In genomic region chr19:13503570-13504235, GRCh38 we compare ENCODE assay signal across 15 cellular contexts. TPM values are rescaled to one million over a fixed set of nuclear protein-coding genes. Genes with fewer than 3 reads are reported as not detected.
DNase-seq lines count a peak whose midpoint lies in the region; ATAC-seq, FAIRE-seq and TF ChIP-seq lines count a peak whose summit lies in the region.
"Had no signal": no experiment of that assay in that cellular context is flagged by ENCODE, and none has a peak within 500 bp of the region (broad histone marks: within the 10 kb centered on the region; RNA-seq: fewer than 3 reads in every experiment).

No MANE protein-coding gene starts in this region.

- H3K14ac ChIP-seq in H1 (ENCODE audit: insufficient read length) (no peak overlapping the region), neuronal stem cell (ENCODE audit: low read length) (no peak overlapping the region)

- no peak overlapping the region for H2AK5ac ChIP-seq in H1 (ENCODE audit: low read depth, low read length)
- no peak overlapping the region for H2AK5ac ChIP-seq in neuronal stem cell (ENCODE audit: low read depth, low read length)

- FAIRE-seq in H1 (lab: Jason Lieb, UNC) = no peak
- FAIRE-seq: D721Med had no signal

- peaks cover 41% of the 10 kb centered on the region for H3K4me1 Mint-ChIP-seq in WTC11

- H3K4ac ChIP-seq in H1 (replicated peaks; ENCODE audit: insufficient read length, low read depth, low read length) (no peak overlapping the region), neuronal stem cell (ENCODE audit: low read length) (no peak overlapping the region)

- H3K9me3 Mint-ChIP-seq in WTC11 = no peaks in the 10 kb centered on the region

- no peak overlapping the region for H3K23ac ChIP-seq in H1 (ENCODE audit: insufficient read length)
- no peak overlapping the region for H3K23ac ChIP-seq in neuronal stem cell (ENCODE audit: low read depth, low read length, poor library complexity)

- H2BK12ac ChIP-seq in H1 (ENCODE audit: low read depth, low read length) = no peak overlapping the region
- H2BK12ac ChIP-seq in neuronal stem cell (ENCODE audit: low read length) = no peak overlapping the region

- H3K23me2 ChIP-seq in H1 (ENCODE audit: low read depth, low read length) = peaks cover 8% of the 10 kb centered on the region

- no peak for TF ChIP-seq RAD21 in H1 (IDR thresholded peaks at IDR 0.05 in 1 of 2, conservative IDR thresholded peaks at IDR 0.05 in 1 of 2; ENCODE audit: low read depth in 2 of 2, low read length in 2 of 2)

- H3K27ac Mint-ChIP-seq in WTC11 = no peak overlapping the region
- H3K27ac Mint-ChIP-seq: CD4-positive, alpha-beta memory T cell; HFFc6 had no signal

- ATAC-seq in WTC11 (no peak), GM19324 (IDR thresholded peaks at IDR 0.05; ENCODE audit: low FRiP score, unreplicated experiment) (no peak)

- H3K4me3 Mint-ChIP-seq in WTC11 = peak overlapping the region; percentile 87

- H3K18ac ChIP-seq in H1 (ENCODE audit: extremely low read depth, low read length) = no peak overlapping the region
- H3K18ac ChIP-seq in neuronal stem cell (ENCODE audit: low read length) = no peak overlapping the region

- no peak overlapping the region for H3K56ac ChIP-seq in H1 (replicated peaks; ENCODE audit: insufficient read length, low read depth, low read length)

- peaks cover 0 to 8% (median 0%) of the 10 kb centered on the region in 11 experiments; a peak in 3 of 22 replicates for H4K20me1 ChIP-seq in BLaER1 treated with 17β-estradiol and CSF1 and Interleukin-3, amounts not matched to agents 10 nM and 100 nM
- H4K20me1 ChIP-seq in H1 (replicated peaks in 1 of 2; ENCODE audit: control insufficient read depth in 1 of 2, insufficient read depth in 2 of 2, low read length in 2 of 2) = peaks cover 0 to 2% of the 10 kb centered on the region in 2 experiments

- no peak for DNase-seq in WTC11 (ENCODE audit: low spot score)
- DNase-seq in H1 (ENCODE audit: low read depth in 1 of 2, low spot score in 2 of 2) = no peak
- no peak for DNase-seq in neuronal stem cell (ENCODE audit: low spot score)
- no peak for DNase-seq in SHP77 (lab: John Stamatoyannopoulos, UW)
- DNase-seq in NOMO-1 treated with dmso at 0.1 percent for 144 hours (lab: John Stamatoyannopoulos, UW; ENCODE audit: unreplicated experiment) = no peak
- DNase-seq: ACHN; CD4-positive, alpha-beta memory T cell; DMS153; HCEC 1CT; HFFc6 had no signal

- no peak overlapping the region for H2BK5ac ChIP-seq in H1 (ENCODE audit: low read depth, low read length)
- no peak overlapping the region for H2BK5ac ChIP-seq in neuronal stem cell (ENCODE audit: low read length)

- H2BK20ac ChIP-seq in H1 (ENCODE audit: low read length) = no peak overlapping the region

- H3K27me3 ChIP-seq in BLaER1 treated with 17β-estradiol and CSF1 and Interleukin-3, amounts not matched to agents 10 nM and 100 nM = peaks cover 47 to 59% (median 51%) of the 10 kb centered on the region in 11 experiments
- peaks cover 0 to 5% (median 0%) of the 10 kb centered on the region in 4 experiments; a peak in 3 of 7 replicates for H3K27me3 ChIP-seq in H1 (replicated peaks in 1 of 4; ENCODE audit: control insufficient read depth in 3 of 4, extremely low read depth in 1 of 4, insufficient read depth in 3 of 4, low read length in 3 of 4)
- peaks cover 0 to 63% (median 0%) of the 10 kb centered on the region in 3 experiments for H3K27me3 ChIP-seq in neuronal stem cell (ENCODE audit: control insufficient read depth in 3 of 3, insufficient read depth in 3 of 3, low read depth in 1 of 3, low read length in 3 of 3)

- peaks cover 24% of the 10 kb centered on the region for H3K36me3 Mint-ChIP-seq in WTC11
- H3K36me3 Mint-ChIP-seq: CD4-positive, alpha-beta memory T cell had no signal

- peaks cover 17% of the 10 kb centered on the region for H3K27me3 Mint-ChIP-seq in WTC11 (ENCODE audit: low read depth)

- no peak for TF ChIP-seq EP300 in H1 (IDR thresholded peaks at IDR 0.05; ENCODE audit: borderline replicate concordance in 1 of 2, low read depth in 2 of 2, low read length in 2 of 2)

- no peak overlapping the region for H4K91ac ChIP-seq in H1 (replicated peaks; ENCODE audit: insufficient read length, low read length)
- no peak overlapping the region for H4K91ac ChIP-seq in neuronal stem cell (ENCODE audit: low read depth, low read length, poor library complexity)

- H3K27ac ChIP-seq in BLaER1 treated with 17β-estradiol and CSF1 and Interleukin-3, amounts not matched to agents 10 nM and 100 nM = no peak overlapping the region
- H3K27ac ChIP-seq in H1 (ENCODE audit: low read depth, low read length) (no peak overlapping the region), neuronal stem cell (replicated peaks; ENCODE audit: low read length) (no peak overlapping the region)
- H3K27ac ChIP-seq: C4-2B, KMS-11 had no signal

- H2BK120ac ChIP-seq in H1 (replicated peaks; ENCODE audit: low read depth, low read length) (no peak overlapping the region), neuronal stem cell (ENCODE audit: low read depth, low read length) (no peak overlapping the region)

- H4K8ac ChIP-seq in H1 (ENCODE audit: extremely low read depth, insufficient read depth, low read length) = no peak overlapping the region
- no peak overlapping the region for H4K8ac ChIP-seq in neuronal stem cell (ENCODE audit: low read depth, low read length)

- TF ChIP-seq CTCF in WTC11 (IDR thresholded peaks at IDR 0.05) = no peak
- TF ChIP-seq CTCF in H1 (IDR thresholded peaks at IDR 0.05; ENCODE audit: control extremely low read depth in 1 of 3, insufficient read depth in 1 of 3, low read depth in 1 of 3, low read length in 3 of 3) = no peak

- H3K4me1 ChIP-seq in BLaER1 treated with 17β-estradiol and CSF1 and Interleukin-3, amounts not matched to agents 10 nM and 100 nM = peaks cover 0 to 33% (median 18%) of the 10 kb centered on the region in 10 experiments; a peak in 14 of 20 replicates
- H3K4me1 ChIP-seq in H1 (replicated peaks in 1 of 4; ENCODE audit: control insufficient read depth in 3 of 4, insufficient read depth in 4 of 4, low read length in 3 of 4) (peaks cover 0 to 7% (median 3%) of the 10 kb centered on the region in 4 experiments; a peak in 6 of 7 replicates), neuronal stem cell (ENCODE audit: control insufficient read depth in 2 of 2, insufficient read depth in 1 of 2, low read depth in 1 of 2, low read length in 2 of 2) (peaks cover 0 to 11% of the 10 kb centered on the region in 2 donors)

- H3K79me2 ChIP-seq in H1 (ENCODE audit: control insufficient read depth in 1 of 2, insufficient read depth in 2 of 2, low read length in 2 of 2) = peaks cover 0 to 25% of the 10 kb centered on the region in 2 experiments; a peak in 1 of 4 replicates

- no peak overlapping the region for H3K4me3 ChIP-seq in BLaER1 treated with 17β-estradiol and CSF1 and Interleukin-3, amounts not matched to agents 10 nM and 100 nM
- H3K4me3 ChIP-seq in H1 (ENCODE audit: extremely low read depth in 1 of 4, insufficient read depth in 2 of 4, low read depth in 3 of 4, low read length in 4 of 4) = peak overlapping the region in 1 of 4 experiments; percentile 99; a peak in 2 of 8 replicates
- no peak overlapping the region for H3K4me3 ChIP-seq in neuronal stem cell (ENCODE audit: low read length in 2 of 2)

- no peak overlapping the region for H3K9ac ChIP-seq in BLaER1 treated with 17β-estradiol and CSF1 and Interleukin-3, amounts not matched to agents 10 nM and 100 nM
- no peak overlapping the region for H3K9ac ChIP-seq in H1 (replicated peaks in 1 of 4; ENCODE audit: extremely low read depth in 1 of 4, low read depth in 3 of 4, low read length in 3 of 4)
- H3K9ac ChIP-seq in neuronal stem cell (ENCODE audit: low read depth, low read length, poor library complexity) = no peak overlapping the region
- H3K9ac ChIP-seq: KMS-11 had no signal

- H3K4me2 ChIP-seq in BLaER1 treated with 17β-estradiol and CSF1 and Interleukin-3, amounts not matched to agents 10 nM and 100 nM = peak overlapping the region in 6 of 11 experiments; percentile 47 to 76 (median 66); a peak in 10 of 22 replicates
- peak overlapping the region; percentile 84 to 93; a peak in 3 of 4 replicates for H3K4me2 ChIP-seq in H1 (ENCODE audit: insufficient read depth in 1 of 2, low read depth in 2 of 2, low read length in 2 of 2)
- H3K4me2 ChIP-seq in neuronal stem cell (ENCODE audit: insufficient read depth, low read length, poor library complexity, severe bottlenecking) = peak overlapping the region; percentile 13
- H3K4me2 ChIP-seq: KMS-11 had no signal

- H3K36me3 ChIP-seq in BLaER1 treated with 17β-estradiol and CSF1 and Interleukin-3, amounts not matched to agents 10 nM and 100 nM = no peaks in the 10 kb centered on the region
- H3K36me3 ChIP-seq in H1 (ENCODE audit: control insufficient read depth in 2 of 4, insufficient read depth in 4 of 4, low read length in 3 of 4) (peaks cover 0 to 7% (median 3%) of the 10 kb centered on the region in 4 experiments; a peak in 4 of 8 replicates), neuronal stem cell (replicated peaks in 1 of 2; ENCODE audit: control insufficient read depth in 2 of 2, insufficient read depth in 2 of 2, low read length in 2 of 2) (peaks cover 0 to 3% of the 10 kb centered on the region in 2 donors)

- CTCF ChIA-PET in WTC11 (lab: Charles Lee) (interaction anchor here (0.9 kb wide), 1 partner anchor 23 kb away, joined by 3 read pairs; no protein-coding TSS in a partner anchor), H1 (lab: Charles Lee; ENCODE audit: partially characterized antibody) (interaction anchor here (0.6 kb wide), 1 partner anchor 35 kb away, joined by 3 read pairs; no protein-coding TSS in a partner anchor)

- H2AFZ ChIP-seq in H1 (ENCODE audit: low read length) = no peak overlapping the region
- H2AFZ ChIP-seq in neuronal stem cell (ENCODE audit: low read length) = no peak overlapping the region

- H3K9me3 ChIP-seq in BLaER1 treated with 17β-estradiol and CSF1 and Interleukin-3, amounts not matched to agents 10 nM and 100 nM (replicated peaks in 1 of 11) = no peaks in the 10 kb centered on the region
- H3K9me3 ChIP-seq in H1 (ENCODE audit: insufficient read depth in 2 of 2, low read depth in 1 of 2, low read length in 1 of 2) = no peaks in the 10 kb centered on the region
- H3K9me3 ChIP-seq in neuronal stem cell (replicated peaks in 1 of 2; ENCODE audit: control insufficient read depth in 2 of 2, insufficient read depth in 1 of 2, low read depth in 1 of 2, low read length in 2 of 2) = no peaks in the 10 kb centered on the region

- no peak for TF ChIP-seq POLR2A in H1 (IDR thresholded peaks at IDR 0.05; ENCODE audit: control extremely low read depth in 1 of 2, low read depth in 2 of 2, low read length in 2 of 2)

- WGBS in H1 (ENCODE audit: extremely low coverage in 1 of 2, insufficient coverage in 1 of 2, insufficient read length in 1 of 2, insufficient replicate concordance in 2 of 2, low coverage in 1 of 2, low lambda C conversion rate in 2 of 2, missing lambda C conversion rate in 1 of 2), 2 experiments = 78% methylated on average over 12 of the region's 12 CpGs; no CpG with 5 or more reads in 1 of the 2 experiments
- WGBS in neuronal stem cell (ENCODE audit: extremely low coverage in 2 of 2, insufficient read length in 2 of 2, insufficient replicate concordance in 1 of 2), 2 donors = no CpG with 5 or more reads among the region's 12 CpGs

- H3K79me1 ChIP-seq in H1 (ENCODE audit: low read depth, low read length) (no peaks in the 10 kb centered on the region; the same call in 1 of the 2 replicates), neuronal stem cell (ENCODE audit: low read depth, low read length) (peaks cover 1% of the 10 kb centered on the region)

- POLR2A ChIA-PET in WTC11 (lab: Charles Lee) (no interaction called here), H1 (lab: Charles Lee; ENCODE audit: partially characterized antibody) (interaction anchor here (0.6 kb wide), 1 partner anchor 199 kb away, joined by 3 read pairs; no protein-coding TSS in a partner anchor)

- H4K5ac ChIP-seq in H1 (ENCODE audit: insufficient read length, low read depth, low read length) = no peak overlapping the region

- no peak overlapping the region for H2BK15ac ChIP-seq in H1 (ENCODE audit: low read length)
- H2BK15ac ChIP-seq in neuronal stem cell (ENCODE audit: low read length) = no peak overlapping the region

RNA-seq across cellular contexts. Expression of gene CACNA1A, which starts 2.6 kb away (rescaled TPM):
- 28.9 to 35.5 TPM (median 34.9 TPM) in 3 replicates for total RNA-seq in WTC11 (2021)
- 25.3 and 25.7 TPM in 2 replicates for total RNA-seq in H1 (2021; fragmentation: NEBNext Ultra II Directional; extraction: Animal tissue kit (Norgen Biotek cat#: 25700))
- 10.7 and 12.8 TPM in 2 replicates for polyA plus RNA-seq in H1 (2011; rRNA removed)
- polyA plus RNA-seq in H1 (2011; cell fraction: cytosol; rRNA removed) = 9.8 TPM
- 46.3 TPM for polyA plus RNA-seq in H1 (2011; cell fraction: nucleus; rRNA removed)
- polyA plus RNA-seq in H1 (2012, experiment 1 of 2) = 20.3 to 23.5 TPM (median 23.0 TPM) in 4 replicates
- polyA plus RNA-seq in H1 (2012, experiment 2 of 2) = 6.8 TPM
- 13.1 TPM for polyA plus RNA-seq in H1 (2013, experiment 1 of 2)
- polyA plus RNA-seq in H1 (2013, experiment 2 of 2) = 10.4 TPM
- 44.2 and 51.2 TPM in 2 replicates for polyA minus RNA-seq in H1 (2011; rRNA and poly(A)+ RNA removed)
- 16.4 TPM for polyA minus RNA-seq in H1 (2011; cell fraction: cytosol; rRNA and poly(A)+ RNA removed)
- 71.1 TPM for polyA minus RNA-seq in H1 (2011; cell fraction: nucleus; rRNA and poly(A)+ RNA removed)
- polyA plus RNA-seq in neuronal stem cell (2013, experiment 1 of 2) = 14.3 TPM
- 14.7 TPM for polyA plus RNA-seq in neuronal stem cell (2013, experiment 2 of 2)

Comparison
In these comparisons a context has a peak if more than half of its experiments do, and no peak if none do; other contexts are left out.
1. H3K4me2 ChIP-seq: peak in every context shown above with its lines; median percentile 88 in H1; 66 in BLaER1 treated with 17β-estradiol and CSF1 and Interleukin-3, amounts not matched to agents 10 nM and 100 nM; 13 in neuronal stem cell.